Comparison of ENCODE assay signal across 8 cellular contexts in genomic region chr12:50056629-50056976, GRCh38. TPM values are rescaled to one million over a fixed set of nuclear protein-coding genes. Genes with fewer than 3 reads are reported as not detected.
A peak's percentile ranks its signal among the peaks of the same experiment; 100 is the strongest.
DNase-seq lines count a peak whose midpoint lies in the region; ATAC-seq, FAIRE-seq and TF ChIP-seq lines count a peak whose summit lies in the region.

No MANE protein-coding gene starts in this region.

- TF ChIP-seq POLR2A in A549 (IDR thresholded peaks at IDR 0.05; ENCODE audit: low read length): no peak

- H3K36me3 ChIP-seq in HEK293 (ENCODE audit: control insufficient read depth in 2 of 2, insufficient read depth in 1 of 2, low read length in 2 of 2) (peaks cover 0 to 26% of the 10 kb centered on the region in 2 experiments; a peak in 1 of 3 replicates), mucosa of stomach (ENCODE audit: control insufficient read depth, insufficient read depth, low read length) (no peaks in the 10 kb centered on the region)

- no peak for FAIRE-seq in A549 (lab: Jason Lieb, UNC)

- TF ChIP-seq CTCF in A549 (IDR thresholded peaks at IDR 0.05) (no peak), HEK293 (tag by site-specific recombination; IDR thresholded peaks at IDR 0.05) (no peak)

- CTCF ChIA-PET in A549 (lab: Yijun Ruan, JAX): interaction anchor here (0.5 to 8.0 kb wide), 44 partner anchors 9 to 489 kb away, joined by 3 to 173 read pairs (median 4); partner anchors contain the start of genes AQP2, AQP5, AQP6 and RACGAP1
- CTCF ChIA-PET in HEK293 (lab: Yijun Ruan, JAX): interaction anchor here (0.6 to 4.5 kb wide), 25 partner anchors 9 to 287 kb away, joined by 3 to 67 read pairs (median 6); partner anchors contain the start of gene RACGAP1

- 42% methylated on average over 3 of the region's 3 CpGs for WGBS in A549 (ENCODE audit: missing lambda C conversion rate)

- H3K27me3 ChIP-seq in mucosa of stomach (ENCODE audit: control insufficient read depth, insufficient read depth, low read length): peaks cover 30% of the 10 kb centered on the region

- DNase-seq in A549 (ENCODE audit: low read depth in 1 of 2, low spot score in 1 of 2) (no peak), midbrain (lab: John Stamatoyannopoulos, UW) (no peak), T-helper 9 cell (no peak), amygdala (lab: John Stamatoyannopoulos, UW) (no peak)
- DNase-seq in stimulated activated CD4-positive, alpha-beta T cell treated with anti-CD3 and anti-CD28 coated beads, Interleukin-4, amount 100 ng/mL, for 1 hour: no peak

- H3K4me1 ChIP-seq in A549 (peaks cover 18% of the 10 kb centered on the region), HEK293 (ENCODE audit: control insufficient read depth, insufficient read depth, low read length) (no peaks in the 10 kb centered on the region; the same call in 1 of the 2 replicates), mucosa of stomach (ENCODE audit: control insufficient read depth, insufficient read depth, low read length) (peaks cover 19% of the 10 kb centered on the region)

- TF ChIP-seq RAD21 in A549 (conservative IDR thresholded peaks at IDR 0.05 in 1 of 2, IDR thresholded peaks at IDR 0.05 in 1 of 2): no peak

- no peak for TF ChIP-seq EP300 in A549 (IDR thresholded peaks at IDR 0.05)

- H3K9ac ChIP-seq in mucosa of stomach (ENCODE audit: low read length): peak overlapping the region; percentile 27

- POLR2A ChIA-PET in A549 (lab: Yijun Ruan, JAX) (interaction anchor here (1.0 kb wide), 1 partner anchor 89 kb away, joined by 3 read pairs; no protein-coding TSS in a partner anchor), HEK293 (lab: Yijun Ruan, JAX) (interaction anchor here (1.0 kb wide), 1 partner anchor 190 kb away, joined by 3 read pairs; no protein-coding TSS in a partner anchor)

- ATAC-seq in A549: peak in 1 of 2 experiments; percentile 51; a peak in 3 of 6 replicates

- peak overlapping the region; percentile 94 for H3K4me2 ChIP-seq in A549

- H3K27ac ChIP-seq in A549 (peak overlapping the region in 1 of 2 experiments; percentile 90; a peak in 2 of 6 replicates), HEK293 (ENCODE audit: extremely low read depth, low read depth, low read length) (no peak overlapping the region), angular gyrus (ENCODE audit: low read depth, low read length) (peak overlapping the region; percentile 65)

- H3K4me3 ChIP-seq in A549 (peak overlapping the region; percentile 85), HEK293 (ENCODE audit: low read depth, low read length) (peak overlapping the region; percentile 63), mucosa of stomach (ENCODE audit: low read length) (no peak overlapping the region)

- H3K9me3 ChIP-seq in A549 (no peaks in the 10 kb centered on the region), HEK293 (ENCODE audit: control insufficient read depth, insufficient read depth, low read depth, low read length) (no peaks in the 10 kb centered on the region), mucosa of stomach (ENCODE audit: control insufficient read depth, low read length) (no peaks in the 10 kb centered on the region)

TF ChIP-seq in A549, 52 proteins besides CTCF, POLR2A, EP300 and RAD21 (continues in another document):
- TF ChIP-seq ESRRA (IDR thresholded peaks at IDR 0.05; ENCODE audit: borderline replicate concordance, low read length) (no peak), ELK1 (IDR thresholded peaks at IDR 0.05; ENCODE audit: low read depth, low read length) (no peak), KDM1A (IDR thresholded peaks at IDR 0.05; ENCODE audit: low read depth) (no peak)

TF ChIP-seq in HEK293, 187 proteins besides CTCF, POLR2A, EP300 and RAD21:
- TF ChIP-seq ZBTB48 (tag by site-specific recombination; IDR thresholded peaks at IDR 0.05) (no peak), ZNF366 (tag by site-specific recombination; conservative IDR thresholded peaks at IDR 0.05) (0 out of 2 replicates have a peak, but pooled peaks have one; percentile 25), ZNF302 (tag by site-specific recombination; IDR thresholded peaks at IDR 0.05; ENCODE audit: low read depth) (no peak), ZNF549 (tag by site-specific recombination; IDR thresholded peaks at IDR 0.05) (no peak), SP7 (tag by site-specific recombination; IDR thresholded peaks at IDR 0.05) (no peak)

RNA-seq across cellular contexts. Expression of gene ASIC1, which starts 0.8 kb away (rescaled TPM):
- polyA plus RNA-seq in A549 (2011; rRNA removed) (6.0 and 7.8 TPM in 2 replicates), A549 (2017; fragmentation: RNase III; extraction: RNeasy Plus Mini Kit Qiagen cat#74134 plus additional on column Dnase treatment) (6.2 to 8.5 TPM (median 6.7 TPM) in 3 replicates)
- polyA plus RNA-seq in A549 (2012; cell fraction: cytosol; rRNA removed): 8.5 and 10.4 TPM in 2 replicates
- polyA plus RNA-seq in A549 (2012; cell fraction: nucleus; rRNA removed): 24.1 and 26.2 TPM in 2 replicates
- 7.9 and 8.7 TPM in 2 replicates for polyA minus RNA-seq in A549 (2011; rRNA and poly(A)+ RNA removed)

RNA-seq across cellular contexts. Expression of gene SMARCD1, which starts 28.5 kb away (rescaled TPM):
- polyA plus RNA-seq in A549 (2011; rRNA removed) (80.7 and 113 TPM in 2 replicates), A549 (2017; fragmentation: RNase III; extraction: RNeasy Plus Mini Kit Qiagen cat#74134 plus additional on column Dnase treatment) (56.1 to 62.5 TPM (median 62.1 TPM) in 3 replicates)
- 51.0 and 73.8 TPM in 2 replicates for polyA plus RNA-seq in A549 (2012; cell fraction: cytosol; rRNA removed)
- polyA plus RNA-seq in A549 (2012; cell fraction: nucleus; rRNA removed): 74.5 and 105 TPM in 2 replicates
- polyA minus RNA-seq in A549 (2011; rRNA and poly(A)+ RNA removed): 114 and 136 TPM in 2 replicates

RNA-seq across cellular contexts. Expression of gene RACGAP1, which starts 31.3 kb away (rescaled TPM):
- 99.2 and 103 TPM in 2 replicates for polyA plus RNA-seq in A549 (2011; rRNA removed)
- polyA plus RNA-seq in A549 (2012; cell fraction: cytosol; rRNA removed): 41.0 and 49.1 TPM in 2 replicates
- 33.7 and 52.9 TPM in 2 replicates for polyA plus RNA-seq in A549 (2012; cell fraction: nucleus; rRNA removed)
- polyA plus RNA-seq in A549 (2017; fragmentation: RNase III; extraction: RNeasy Plus Mini Kit Qiagen cat#74134 plus additional on column Dnase treatment): 94.9 to 116 TPM (median 107 TPM) in 3 replicates
- polyA minus RNA-seq in A549 (2011; rRNA and poly(A)+ RNA removed): 154 and 173 TPM in 2 replicates

RNA-seq across cellular contexts. Expression of gene GPD1, which starts 47.2 kb away (rescaled TPM):
- polyA plus RNA-seq in A549 (2011; rRNA removed): 0.44 and 0.52 TPM in 2 replicates
- 0.08 and 0.09 TPM in 2 replicates for polyA plus RNA-seq in A549 (2012; cell fraction: cytosol; rRNA removed)
- 0.64 and 1.9 TPM in 2 replicates for polyA plus RNA-seq in A549 (2012; cell fraction: nucleus; rRNA removed)
- 0.07 to 0.13 TPM (median 0.10 TPM) in 3 replicates for polyA plus RNA-seq in A549 (2017; fragmentation: RNase III; extraction: RNeasy Plus Mini Kit Qiagen cat#74134 plus additional on column Dnase treatment)
- 0.29 TPM in 1 of 2 replicates, not detected in the other for polyA minus RNA-seq in A549 (2011; rRNA and poly(A)+ RNA removed)

RNA-seq across cellular contexts. Expression of gene COX14, which starts 55.4 kb away (rescaled TPM):
- polyA plus RNA-seq in A549 (2011; rRNA removed) (134 and 147 TPM in 2 replicates), A549 (2017; fragmentation: RNase III; extraction: RNeasy Plus Mini Kit Qiagen cat#74134 plus additional on column Dnase treatment) (87.9 to 112 TPM (median 93.3 TPM) in 3 replicates)
- polyA plus RNA-seq in A549 (2012; cell fraction: cytosol; rRNA removed): 204 and 239 TPM in 2 replicates
- polyA plus RNA-seq in A549 (2012; cell fraction: nucleus; rRNA removed): 85.7 and 86.1 TPM in 2 replicates
- polyA minus RNA-seq in A549 (2011; rRNA and poly(A)+ RNA removed): 59.2 and 73.2 TPM in 2 replicates
